19 cellular contexts compared by ENCODE assay signal in the genomic region with DNA sequence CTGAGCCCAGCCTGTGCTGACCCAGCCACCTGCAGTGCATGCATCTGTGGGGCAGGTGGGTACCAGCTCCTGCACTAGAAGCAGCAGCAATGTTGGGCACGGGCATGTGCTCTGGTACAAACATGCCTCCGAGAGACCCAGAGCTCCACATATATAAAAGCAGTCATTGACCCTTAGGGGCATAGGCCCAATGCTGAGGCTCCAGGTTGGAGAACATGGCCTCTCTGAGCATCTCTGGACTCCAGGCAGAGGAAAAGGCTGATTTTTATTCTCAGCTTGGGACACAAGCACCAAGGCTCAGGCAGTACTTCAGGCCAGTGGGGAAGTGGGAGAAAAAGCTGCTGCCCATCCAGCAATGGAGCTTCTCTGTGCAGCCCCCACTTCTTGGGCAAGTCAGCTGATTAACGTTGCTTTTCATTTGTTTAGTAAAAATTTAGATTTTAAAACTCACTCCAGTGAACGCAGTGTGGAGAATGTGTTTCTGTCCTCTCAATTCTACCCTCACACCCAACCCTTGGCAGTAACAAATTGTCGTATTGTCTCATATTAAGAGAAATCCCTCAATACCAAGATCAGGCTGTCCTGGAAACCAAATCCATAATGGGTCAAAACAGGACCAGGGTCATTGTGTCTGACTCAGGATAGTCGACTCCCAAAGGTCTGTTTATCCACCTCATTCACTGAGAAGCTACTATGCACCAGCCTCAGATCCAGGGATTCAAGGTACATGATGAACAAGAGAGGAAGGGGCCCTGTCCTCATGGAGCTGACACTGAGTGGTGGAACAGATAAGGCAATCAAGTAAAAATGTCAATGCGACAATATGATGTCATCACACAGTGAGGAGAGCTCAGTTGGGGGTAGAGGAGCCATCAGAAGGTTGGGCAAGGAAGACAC. TPM values are rescaled to one million over a fixed set of nuclear protein-coding genes. Genes with fewer than 3 reads are reported as not detected.
A peak's percentile ranks its signal among the peaks of the same experiment; 100 is the strongest.
DNase-seq lines count a peak whose midpoint lies in the region; ATAC-seq and TF ChIP-seq lines count a peak whose summit lies in the region.
"Had no signal": no experiment of that assay in that cellular context is flagged by ENCODE, and none has a peak within 500 bp of the region (broad histone marks: within the 10 kb centered on the region; RNA-seq: fewer than 3 reads in every experiment).

No MANE protein-coding gene starts in this region.

- H2AFZ ChIP-seq in SU-DHL-6 (ENCODE audit: low read depth, low read length, severe bottlenecking): no peak overlapping the region

- H3K4me1 ChIP-seq in thyroid gland: peaks cover 0 to 4% of the 10 kb centered on the region in 2 donors

- H3K36me3 Mint-ChIP-seq in activated CD8-positive, alpha-beta T cell treated with anti-CD3 and anti-CD28 coated beads, Interleukin-2, amount 10 ng/mL, durations not matched to agents 7 days and 5 days (ENCODE audit: low read depth): no peaks in the 10 kb centered on the region
- no peaks in the 10 kb centered on the region for H3K36me3 Mint-ChIP-seq in activated CD8-positive, alpha-beta T cell treated with anti-CD3 and anti-CD28 coated beads for 36 hours (ENCODE audit: low read depth)
- H3K36me3 Mint-ChIP-seq in naive B cell: no peaks in the 10 kb centered on the region
- H3K36me3 Mint-ChIP-seq: CD8-positive, alpha-beta memory T cell had no signal

- peak overlapping the region; percentile 98 for H3K27ac ChIP-seq in SU-DHL-6 (ENCODE audit: low read depth, low read length)
- no peak overlapping the region for H3K27ac ChIP-seq in thyroid gland
- H3K27ac ChIP-seq: 22Rv1, SK-N-MC had no signal

- TF ChIP-seq CTCF in activated CD8-positive, alpha-beta T cell treated with anti-CD3 and anti-CD28 coated beads for 36 hours (IDR thresholded peaks at IDR 0.05): no peak
- TF ChIP-seq CTCF in SU-DHL-6 (IDR thresholded peaks at IDR 0.05; ENCODE audit: insufficient read depth, low read length, poor library complexity, severe bottlenecking): no peak
- TF ChIP-seq CTCF in thyroid gland (IDR thresholded peaks at IDR 0.05): no peak

- no peaks in the 10 kb centered on the region for H4K20me1 ChIP-seq in SU-DHL-6 (ENCODE audit: low read depth, low read length)

- peak overlapping the region; percentile 74; the same call in 1 of the 2 replicates for H3K9ac ChIP-seq in SU-DHL-6 (ENCODE audit: low read length)

- no peak overlapping the region for H3K4me3 Mint-ChIP-seq in activated CD8-positive, alpha-beta T cell treated with anti-CD3 and anti-CD28 coated beads, Interleukin-2, amount 10 ng/mL, durations not matched to agents 7 days and 5 days
- H3K4me3 Mint-ChIP-seq in activated CD8-positive, alpha-beta T cell treated with anti-CD3 and anti-CD28 coated beads for 36 hours: no peak overlapping the region
- H3K4me3 Mint-ChIP-seq in naive B cell: peak overlapping the region in 5 of 8 donors; percentile 6 to 88 (median 57)
- H3K4me3 Mint-ChIP-seq: CD8-positive, alpha-beta memory T cell had no signal

- peaks cover 49% of the 10 kb centered on the region for H3F3A ChIP-seq in SU-DHL-6 (ENCODE audit: insufficient read depth)

- WGBS in thyroid gland, 2 donors: 87 to 93% methylated on average over 7 of the region's 7 CpGs

- TF ChIP-seq POLR2A in thyroid gland (IDR thresholded peaks at IDR 0.05): no peak

- H3K27me3 ChIP-seq in SU-DHL-6 (ENCODE audit: low read length): no peaks in the 10 kb centered on the region
- H3K27me3 ChIP-seq in thyroid gland: no peaks in the 10 kb centered on the region

- peaks cover 54% of the 10 kb centered on the region for H3K79me2 ChIP-seq in SU-DHL-6 (ENCODE audit: insufficient read depth, low read length)

- H3K9me3 Mint-ChIP-seq in activated CD8-positive, alpha-beta T cell treated with anti-CD3 and anti-CD28 coated beads, Interleukin-2, amount 10 ng/mL, durations not matched to agents 7 days and 5 days (ENCODE audit: insufficient read depth): no peaks in the 10 kb centered on the region
- no peaks in the 10 kb centered on the region for H3K9me3 Mint-ChIP-seq in activated CD8-positive, alpha-beta T cell treated with anti-CD3 and anti-CD28 coated beads for 36 hours
- H3K9me3 Mint-ChIP-seq in naive B cell: no peaks in the 10 kb centered on the region
- H3K9me3 Mint-ChIP-seq: CD8-positive, alpha-beta memory T cell had no signal

- H3K36me3 ChIP-seq in SU-DHL-6 (ENCODE audit: low read length) (no peaks in the 10 kb centered on the region), thyroid gland (no peaks in the 10 kb centered on the region)
- H3K36me3 ChIP-seq: HAP-1 had no signal

- ATAC-seq in activated CD8-positive, alpha-beta T cell treated with anti-CD3 and anti-CD28 coated beads, Interleukin-2, amount 10 ng/mL, durations not matched to agents 7 days and 5 days: no peak
- ATAC-seq in activated CD8-positive, alpha-beta T cell treated with anti-CD3 and anti-CD28 coated beads for 36 hours: no peak
- no peak for ATAC-seq in naive B cell (ENCODE audit: low read depth in 2 of 2)
- ATAC-seq in GM19324 (IDR thresholded peaks at IDR 0.05; ENCODE audit: low FRiP score, unreplicated experiment): no peak
- ATAC-seq in GM21619 (IDR thresholded peaks at IDR 0.05; ENCODE audit: unreplicated experiment): no peak

- peak; percentile 14 for DNase-seq in activated CD8-positive, alpha-beta T cell treated with anti-CD3 and anti-CD28 coated beads, Interleukin-2, amount 10 ng/mL, durations not matched to agents 7 days and 5 days
- DNase-seq in activated CD8-positive, alpha-beta T cell treated with anti-CD3 and anti-CD28 coated beads for 36 hours: no peak
- no peak for DNase-seq in naive B cell
- no peak for DNase-seq in thyroid gland
- no peak for DNase-seq in AML-193 (lab: John Stamatoyannopoulos, UW)
- DNase-seq: C1 segment of cervical spinal cord; CD8-positive, alpha-beta memory T cell; NCI-H1105; NCI-H2081 treated with DMSO at 0.1 percent for 48 hours; NCI-H510A; NCI-H748 treated with DMSO at 0.1 percent for 48 hours; NK-92 treated with Interleukin-12 subunit alpha and Interleukin-12 subunit beta, amount 100 ng/mL, for 24 hours; SHP77 had no signal

- H3K4me3 ChIP-seq in SU-DHL-6 (ENCODE audit: insufficient read depth, low read length, poor library complexity, severe bottlenecking): no peak overlapping the region
- no peak overlapping the region for H3K4me3 ChIP-seq in thyroid gland (replicated peaks in 1 of 3)
- H3K4me3 ChIP-seq: HAP-1, SK-N-MC had no signal

- POLR2A ChIA-PET in activated CD8-positive, alpha-beta T cell treated with anti-CD3 and anti-CD28 coated beads, Interleukin-2, amount 10 ng/mL, durations not matched to agents 7 days and 5 days (lab: Charles Lee): no interaction called here
- POLR2A ChIA-PET in activated CD8-positive, alpha-beta T cell treated with anti-CD3 and anti-CD28 coated beads for 36 hours (lab: Charles Lee): no interaction called here

- H3K4me2 ChIP-seq in SU-DHL-6 (ENCODE audit: low read depth, low read length, poor library complexity, severe bottlenecking): peak overlapping the region; percentile 85

- CTCF ChIA-PET in activated CD8-positive, alpha-beta T cell treated with anti-CD3 and anti-CD28 coated beads, Interleukin-2, amount 10 ng/mL, durations not matched to agents 7 days and 5 days (lab: Charles Lee): no interaction called here
- CTCF ChIA-PET in activated CD8-positive, alpha-beta T cell treated with anti-CD3 and anti-CD28 coated beads for 36 hours (lab: Charles Lee): interaction anchor here (0.9 to 4.0 kb wide), 3 partner anchors 27 to 95 kb away, joined by 3 to 13 read pairs (median 3); no protein-coding TSS in a partner anchor

- peaks cover 24% of the 10 kb centered on the region for H3K27me3 Mint-ChIP-seq in activated CD8-positive, alpha-beta T cell treated with anti-CD3 and anti-CD28 coated beads, Interleukin-2, amount 10 ng/mL, durations not matched to agents 7 days and 5 days (ENCODE audit: low read depth)
- peaks cover 3% of the 10 kb centered on the region for H3K27me3 Mint-ChIP-seq in activated CD8-positive, alpha-beta T cell treated with anti-CD3 and anti-CD28 coated beads for 36 hours
- H3K27me3 Mint-ChIP-seq in naive B cell: no peaks in the 10 kb centered on the region

- intact Hi-C loops in activated CD8-positive, alpha-beta T cell treated with anti-CD3 and anti-CD28 coated beads for 36 hours (cut with micrococcal nuclease): no loop called here
- intact Hi-C loops in thyroid gland (cut with DNase I): no loop called here

- no peaks in the 10 kb centered on the region for H3K9me3 ChIP-seq in SU-DHL-6 (ENCODE audit: insufficient read depth, low read length)
- no peaks in the 10 kb centered on the region for H3K9me3 ChIP-seq in thyroid gland
- H3K9me3 ChIP-seq: HAP-1 had no signal

- no peaks in the 10 kb centered on the region for H3K4me1 Mint-ChIP-seq in activated CD8-positive, alpha-beta T cell treated with anti-CD3 and anti-CD28 coated beads, Interleukin-2, amount 10 ng/mL, durations not matched to agents 7 days and 5 days (ENCODE audit: low read depth)
- no peaks in the 10 kb centered on the region for H3K4me1 Mint-ChIP-seq in activated CD8-positive, alpha-beta T cell treated with anti-CD3 and anti-CD28 coated beads for 36 hours (ENCODE audit: low read depth)
- peaks cover 52 to 75% (median 69%) of the 10 kb centered on the region in 3 donors for H3K4me1 Mint-ChIP-seq in naive B cell
- H3K4me1 Mint-ChIP-seq: CD8-positive, alpha-beta memory T cell had no signal

- H3K9me2 ChIP-seq in SU-DHL-6 (replicated peaks; ENCODE audit: insufficient read depth, low read length): no peaks in the 10 kb centered on the region

- H3K27ac Mint-ChIP-seq in activated CD8-positive, alpha-beta T cell treated with anti-CD3 and anti-CD28 coated beads, Interleukin-2, amount 10 ng/mL, durations not matched to agents 7 days and 5 days: no peak overlapping the region
- no peak overlapping the region for H3K27ac Mint-ChIP-seq in activated CD8-positive, alpha-beta T cell treated with anti-CD3 and anti-CD28 coated beads for 36 hours
- peak overlapping the region in 2 of 6 donors; percentile 29 to 92 for H3K27ac Mint-ChIP-seq in naive B cell

RNA-seq across cellular contexts. Expression of a gene that starts 50.6 kb away (rescaled TPM):
- 10 to 100 TPM; 47.3 to 49.9 TPM for total RNA-seq in activated CD8-positive, alpha-beta T cell treated with anti-CD3 and anti-CD28 coated beads, Interleukin-2, amount 10 ng/mL, durations not matched to agents 7 days and 5 days
- 10 to 100 TPM; 33.6 to 34.0 TPM for total RNA-seq in activated CD8-positive, alpha-beta T cell treated with anti-CD3 and anti-CD28 coated beads for 36 hours
- polyA plus RNA-seq in naive B cell (ENCODE audit: low read depth in 6 of 6): 10 to 100 TPM; 10.4 to 27.8 (median 15.9) TPM
- 10 to 100 TPM; 24.7 to 39.3 (median 29.3) TPM for total RNA-seq in thyroid gland

Comparison
In these comparisons a context has a peak if more than half of its experiments do, and no peak if none do; other contexts are left out.
1. H3K4me3 Mint-ChIP-seq: peak in naive B cell (5 of 8); none in activated CD8-positive, alpha-beta T cell treated with anti-CD3 and anti-CD28 coated beads, Interleukin-2, amount 10 ng/mL, durations not matched to agents 7 days and 5 days (single experiment) and activated CD8-positive, alpha-beta T cell treated with anti-CD3 and anti-CD28 coated beads for 36 hours (single experiment).